Comparison of ENCODE assay signal across 1 cellular context in genomic region chr3:49421890-49422378, GRCh38.
TF ChIP-seq lines count a peak whose summit lies in the region.

No MANE protein-coding gene starts in this region.

TF ChIP-seq in HepG2, 621 proteins besides CTCF, POLR2A, EP300 and RAD21 (continued from another document and continues in another):
- TF ChIP-seq ZNF609 (CRISPR knock-in tag; IDR thresholded peaks at IDR 0.05; ENCODE audit: borderline replicate concordance) (peak; percentile 23; the same call in 1 of the 2 replicates), ZNF543 (CRISPR knock-in tag; IDR thresholded peaks at IDR 0.05) (peak; percentile 73; the same call in 1 of the 2 replicates), ZZZ3 (CRISPR knock-in tag; IDR thresholded peaks at IDR 0.05; ENCODE audit: borderline replicate concordance) (peak; percentile 88), POGZ (CRISPR knock-in tag; IDR thresholded peaks at IDR 0.05) (0 out of 2 replicates have a peak, but pooled peaks have one; percentile 10), SOX5 (CRISPR knock-in tag; IDR thresholded peaks at IDR 0.05; ENCODE audit: borderline replicate concordance) (no peak; the same call in 1 of the 2 replicates), KDM5A (IDR thresholded peaks at IDR 0.05; ENCODE audit: borderline replicate concordance, low read length) (0 out of 2 replicates have a peak, but pooled peaks have one; percentile 39), ZNF280B (CRISPR knock-in tag; IDR thresholded peaks at IDR 0.05; ENCODE audit: borderline replicate concordance) (0 out of 2 replicates have a peak, but pooled peaks have one; percentile 16), CAMTA2 (CRISPR knock-in tag; IDR thresholded peaks at IDR 0.05; ENCODE audit: borderline replicate concordance) (no peak), ZSCAN25 (CRISPR knock-in tag; IDR thresholded peaks at IDR 0.05) (peak; percentile 46; the same call in 1 of the 2 replicates), ZNF383 (CRISPR knock-in tag; IDR thresholded peaks at IDR 0.05; ENCODE audit: borderline replicate concordance) (peak; percentile 61; the same call in 1 of the 2 replicates), ZNF318 (CRISPR knock-in tag; IDR thresholded peaks at IDR 0.05) (peak; percentile 77), ZSCAN22 (CRISPR knock-in tag; IDR thresholded peaks at IDR 0.05) (peak; percentile 32; the same call in 1 of the 2 replicates), THYN1 (CRISPR knock-in tag; IDR thresholded peaks at IDR 0.05; ENCODE audit: borderline replicate concordance, low read depth) (0 out of 2 replicates have a peak, but pooled peaks have one; percentile 4), GRHL1 (CRISPR knock-in tag; conservative IDR thresholded peaks at IDR 0.05) (no peak), MXD3 (CRISPR knock-in tag; IDR thresholded peaks at IDR 0.05) (peak; percentile 69; the same call in 1 of the 2 replicates), ZNF230 (CRISPR knock-in tag; IDR thresholded peaks at IDR 0.05) (peak; percentile 31; the same call in 1 of the 2 replicates), KMT2B (CRISPR knock-in tag; IDR thresholded peaks at IDR 0.05) (no peak), ATF5 (CRISPR knock-in tag; IDR thresholded peaks at IDR 0.05; ENCODE audit: low read depth) (0 out of 2 replicates have a peak, but pooled peaks have one; percentile 60), ZNF431 (CRISPR knock-in tag; IDR thresholded peaks at IDR 0.05; ENCODE audit: borderline replicate concordance, low read depth) (no peak), GTF3A (CRISPR knock-in tag; conservative IDR thresholded peaks at IDR 0.05) (0 out of 2 replicates have a peak, but pooled peaks have one; percentile 58), ZNF781 (CRISPR knock-in tag; IDR thresholded peaks at IDR 0.05; ENCODE audit: borderline replicate concordance, not compliant biosample characterization) (no peak), ZIK1 (CRISPR knock-in tag; IDR thresholded peaks at IDR 0.05; ENCODE audit: borderline replicate concordance, low read depth) (0 out of 2 replicates have a peak, but pooled peaks have one; percentile 44), RAD51 (IDR thresholded peaks at IDR 0.05; ENCODE audit: borderline replicate concordance) (no peak), AGO2 (optimal IDR thresholded peaks at IDR 0.05; ENCODE audit: low read depth, low read length) (peak; percentile 93), E2F5 (CRISPR knock-in tag; conservative IDR thresholded peaks at IDR 0.05) (peak; percentile 87), YY1 (IDR thresholded peaks at IDR 0.05; ENCODE audit: insufficient read depth, insufficient replicate concordance, low read depth, low read length) (peak; percentile 78), HNF1B (CRISPR knock-in tag; IDR thresholded peaks at IDR 0.05) (no peak), SP4 (CRISPR knock-in tag; IDR thresholded peaks at IDR 0.05) (peak; percentile 27; the same call in 1 of the 2 replicates), E2F1 (CRISPR knock-in tag; IDR thresholded peaks at IDR 0.05) (no peak), MED8 (CRISPR knock-in tag; IDR thresholded peaks at IDR 0.05; ENCODE audit: insufficient replicate concordance) (peak; percentile 61), RBM22 (optimal IDR thresholded peaks at IDR 0.05; ENCODE audit: low read length) (no peak), ZNF678 (CRISPR knock-in tag; IDR thresholded peaks at IDR 0.05) (peak; percentile 42), ZNF629 (CRISPR knock-in tag; conservative IDR thresholded peaks at IDR 0.05) (no peak), DRAP1 (CRISPR knock-in tag; IDR thresholded peaks at IDR 0.05) (no peak)
